22 cellular contexts compared by ENCODE assay signal in the genomic region with DNA sequence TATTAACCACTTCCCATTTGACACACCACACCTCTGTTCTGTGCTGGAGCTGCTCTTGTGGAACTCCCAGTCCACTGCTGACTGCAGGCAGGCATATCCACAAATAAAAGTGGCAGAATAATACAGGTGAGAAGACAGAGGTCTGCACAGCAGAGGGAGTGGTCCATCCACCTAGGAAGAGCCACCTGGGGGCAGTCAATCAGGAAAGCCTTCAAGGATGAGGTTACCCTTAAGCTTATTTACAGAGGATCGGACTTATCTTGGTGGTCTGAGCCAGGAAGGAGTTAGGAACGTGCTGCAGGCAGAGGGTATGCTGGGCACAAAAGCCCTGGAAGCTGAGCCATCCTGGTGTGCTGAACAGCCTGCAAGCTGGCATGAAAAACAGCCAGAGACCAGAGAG.
A peak's percentile ranks its signal among the peaks of the same experiment; 100 is the strongest.
DNase-seq lines count a peak whose midpoint lies in the region; ATAC-seq and TF ChIP-seq lines count a peak whose summit lies in the region.
"Had no signal": no experiment of that assay in that cellular context is flagged by ENCODE, and none has a peak within 500 bp of the region (broad histone marks: within the 10 kb centered on the region; RNA-seq: fewer than 3 reads in every experiment).

No MANE protein-coding gene starts in this region.

- H3K36me3 Mint-ChIP-seq in WTC11, result no peaks in the 10 kb centered on the region
- H3K36me3 Mint-ChIP-seq: CD14-positive monocyte; CD8-positive, alpha-beta memory T cell had no signal

- 0 out of 2 replicates have a peak, but pooled peaks have one; percentile 51 for ATAC-seq in WTC11
- ATAC-seq: A549, GM12878, GM23338 had no signal

- H3K4me3 Mint-ChIP-seq in WTC11, result no peak overlapping the region
- H3K4me3 Mint-ChIP-seq: CD14-positive monocyte; CD4-positive, alpha-beta T cell; CD8-positive, alpha-beta memory T cell; GM23338 had no signal

- peaks cover 12% of the 10 kb centered on the region for H3K4me1 Mint-ChIP-seq in WTC11

- TF ChIP-seq CTCF in HEK293 (tag by site-specific recombination; IDR thresholded peaks at IDR 0.05) (no peak), WTC11 (IDR thresholded peaks at IDR 0.05) (no peak)

- no peak overlapping the region for H3K27ac ChIP-seq in HEK293 (ENCODE audit: extremely low read depth, low read depth, low read length)
- H3K27ac ChIP-seq: A549; BLaER1 treated with 17β-estradiol and CSF1 and Interleukin-3, amounts not matched to agents 10 nM and 100 nM had no signal

- H3K9me3 Mint-ChIP-seq in WTC11, result 0 out of 2 replicates have a peak, but pooled peaks cover 4% of the 10 kb centered on the region
- H3K9me3 Mint-ChIP-seq: CD4-positive, alpha-beta T cell; GM23338 had no signal

- POLR2A ChIA-PET in HEK293 (lab: Yijun Ruan, JAX) (no interaction called here), WTC11 (lab: Charles Lee) (no interaction called here)

- no peaks in the 10 kb centered on the region; the same call in 1 of the 2 replicates for H3K9me3 ChIP-seq in HEK293 (ENCODE audit: control insufficient read depth, insufficient read depth, low read depth, low read length)
- H3K9me3 ChIP-seq: A549, BE2C, HAP-1 had no signal

- DNase-seq in NCI-H82 treated with DMSO at 0.1 percent for 48 hours (lab: John Stamatoyannopoulos, UW; ENCODE audit: unreplicated experiment), result peak; percentile 10
- DNase-seq in WTC11 (ENCODE audit: low spot score), result no peak
- DNase-seq in iPS-NIHi7 (ENCODE audit: extremely low spot score), result peak; percentile 18
- no peak for DNase-seq in epidermal melanocyte (ENCODE audit: insufficient read length, low spot score)
- no peak for DNase-seq in DMS79 treated with DMSO at 0.1 percent for 48 hours (lab: John Stamatoyannopoulos, UW)
- DNase-seq in DMS 273 treated with DMSO at 0.1 percent for 48 hours (lab: John Stamatoyannopoulos, UW), result no peak
- no peak for DNase-seq in GDM1 (lab: John Stamatoyannopoulos, UW)
- DNase-seq: 8988T; ACHN; AML-193; BE2C; CD4-positive, alpha-beta T cell; CD8-positive, alpha-beta memory T cell; DMS153; DND-41 had no signal

- H3K27me3 Mint-ChIP-seq in WTC11 (ENCODE audit: low read depth), result no peaks in the 10 kb centered on the region
- H3K27me3 Mint-ChIP-seq: CD4-positive, alpha-beta T cell had no signal

- no peak overlapping the region for H3K27ac Mint-ChIP-seq in WTC11
- H3K27ac Mint-ChIP-seq: CD14-positive monocyte; CD4-positive, alpha-beta T cell; GM23338 had no signal

- H3K4me3 ChIP-seq in HEK293 (ENCODE audit: low read depth, low read length), result no peak overlapping the region
- H3K4me3 ChIP-seq: A549; BLaER1 treated with 17β-estradiol and CSF1 and Interleukin-3, amounts not matched to agents 10 nM and 100 nM; GM12878; GM23338; HAP-1 had no signal

- CTCF ChIA-PET in HEK293 (lab: Yijun Ruan, JAX) (interaction anchor here (0.8 to 1.3 kb wide), 3 partner anchors 18 to 461 kb away, joined by 3 to 4 read pairs (median 4); no protein-coding TSS in a partner anchor), WTC11 (lab: Charles Lee) (interaction anchor here (1.3 kb wide), 1 partner anchor 264 kb away, joined by 3 read pairs; no protein-coding TSS in a partner anchor)

- H3K4me1 ChIP-seq in HEK293 (ENCODE audit: control insufficient read depth, insufficient read depth, low read length), result no peaks in the 10 kb centered on the region
- H3K4me1 ChIP-seq: BE2C, HAP-1 had no signal

- H3K36me3 ChIP-seq in HEK293 (ENCODE audit: control insufficient read depth in 2 of 2, insufficient read depth in 1 of 2, low read length in 2 of 2), result no peaks in the 10 kb centered on the region
- H3K36me3 ChIP-seq: BE2C; BLaER1 treated with 17β-estradiol and CSF1 and Interleukin-3, amounts not matched to agents 10 nM and 100 nM; HAP-1 had no signal

TF ChIP-seq in HEK293, 187 proteins besides CTCF, POLR2A, EP300 and RAD21:
- TF ChIP-seq ZNF777 (tag by site-specific recombination; IDR thresholded peaks at IDR 0.05; ENCODE audit: borderline replicate concordance), result no peak
- TF ChIP-seq ZNF341 (tag by site-specific recombination; IDR thresholded peaks at IDR 0.05; ENCODE audit: low read depth), result 0 out of 2 replicates have a peak, but pooled peaks have one; percentile 15

TF ChIP-seq in WTC11, 78 proteins besides CTCF, POLR2A, EP300 and RAD21 (continues in another document):
- TF ChIP-seq FOXK1 (CRISPR knock-in tag; IDR thresholded peaks at IDR 0.05) (no peak), SMAD4 (CRISPR knock-in tag; IDR thresholded peaks at IDR 0.05) (no peak), E2F5 (CRISPR knock-in tag; IDR thresholded peaks at IDR 0.05) (no peak), NFYB (CRISPR knock-in tag; conservative IDR thresholded peaks at IDR 0.05; ENCODE audit: low read depth) (no peak), SMAD3 (CRISPR knock-in tag; IDR thresholded peaks at IDR 0.05; ENCODE audit: borderline replicate concordance) (no peak), IRF1 (CRISPR knock-in tag; IDR thresholded peaks at IDR 0.05) (no peak), USF2 (CRISPR knock-in tag; IDR thresholded peaks at IDR 0.05) (no peak), FOXJ3 (CRISPR knock-in tag; IDR thresholded peaks at IDR 0.05; ENCODE audit: borderline replicate concordance) (no peak), TCF7 (CRISPR knock-in tag; IDR thresholded peaks at IDR 0.05; ENCODE audit: low read depth) (no peak), NR3C1 (CRISPR knock-in tag; conservative IDR thresholded peaks at IDR 0.05; ENCODE audit: low read depth) (no peak), USF1 (CRISPR knock-in tag; IDR thresholded peaks at IDR 0.05) (no peak), ATF2 (CRISPR knock-in tag; IDR thresholded peaks at IDR 0.05; ENCODE audit: borderline replicate concordance, low read depth) (no peak), ESRRA (CRISPR knock-in tag; IDR thresholded peaks at IDR 0.05; ENCODE audit: borderline replicate concordance) (no peak)
- TF ChIP-seq, protein P1, sequence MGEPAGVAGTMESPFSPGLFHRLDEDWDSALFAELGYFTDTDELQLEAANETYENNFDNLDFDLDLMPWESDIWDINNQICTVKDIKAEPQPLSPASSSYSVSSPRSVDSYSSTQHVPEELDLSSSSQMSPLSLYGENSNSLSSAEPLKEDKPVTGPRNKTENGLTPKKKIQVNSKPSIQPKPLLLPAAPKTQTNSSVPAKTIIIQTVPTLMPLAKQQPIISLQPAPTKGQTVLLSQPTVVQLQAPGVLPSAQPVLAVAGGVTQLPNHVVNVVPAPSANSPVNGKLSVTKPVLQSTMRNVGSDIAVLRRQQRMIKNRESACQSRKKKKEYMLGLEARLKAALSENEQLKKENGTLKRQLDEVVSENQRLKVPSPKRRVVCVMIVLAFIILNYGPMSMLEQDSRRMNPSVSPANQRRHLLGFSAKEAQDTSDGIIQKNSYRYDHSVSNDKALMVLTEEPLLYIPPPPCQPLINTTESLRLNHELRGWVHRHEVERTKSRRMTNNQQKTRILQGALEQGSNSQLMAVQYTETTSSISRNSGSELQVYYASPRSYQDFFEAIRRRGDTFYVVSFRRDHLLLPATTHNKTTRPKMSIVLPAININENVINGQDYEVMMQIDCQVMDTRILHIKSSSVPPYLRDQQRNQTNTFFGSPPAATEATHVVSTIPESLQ (CRISPR knock-in tag; IDR thresholded peaks at IDR 0.05), result no peak

Comparison
In these comparisons a context has a peak if more than half of its experiments do, and no peak if none do; other contexts are left out.
1. DNase-seq: peak in NCI-H82 treated with DMSO at 0.1 percent for 48 hours (single experiment) and iPS-NIHi7 (single experiment); none in WTC11 (single experiment), epidermal melanocyte (single experiment), DMS79 treated with DMSO at 0.1 percent for 48 hours (single experiment), DMS 273 treated with DMSO at 0.1 percent for 48 hours (single experiment) and GDM1 (single experiment).